28 cellular contexts compared by ENCODE assay signal in the genomic region with DNA sequence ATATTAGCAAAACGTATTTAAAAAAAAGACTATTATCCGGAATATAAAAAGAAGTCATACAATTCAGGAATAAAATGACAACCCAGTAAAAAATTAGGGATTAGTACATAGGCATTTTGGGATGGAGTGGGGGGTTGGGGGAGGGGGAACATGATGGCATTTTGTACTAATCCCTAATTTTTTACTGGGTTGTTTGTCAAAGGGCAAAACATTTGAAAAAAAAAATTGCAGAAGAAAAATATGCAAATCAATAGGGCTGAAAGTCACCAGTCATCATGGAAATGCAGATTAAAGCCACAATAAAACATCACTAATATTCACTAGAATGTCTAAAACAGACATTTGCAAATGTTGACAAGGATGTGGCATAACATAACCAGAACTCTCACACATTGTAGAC.
"Had no signal": no experiment of that assay in that cellular context is flagged by ENCODE, and none has a peak within 500 bp of the region (broad histone marks: within the 10 kb centered on the region; RNA-seq: fewer than 3 reads in every experiment).

No MANE protein-coding gene starts in this region.

- DNase-seq: colonic mucosa; cortex of kidney; dermis blood vessel endothelial cell; dorsolateral prefrontal cortex; effector CD4-positive, alpha-beta T cell; effector CD8-positive, alpha-beta T cell; effector memory CD4-positive, alpha-beta T cell; effector memory CD8-positive, alpha-beta T cell; endodermal cell; erythroblast; esophagus squamous epithelium; foreskin fibroblast; foreskin keratinocyte; foreskin melanocyte; gastrocnemius medialis; glutamatergic neuron; head of caudate nucleus; heart left ventricle; heart right ventricle had no signal

- H3K36me3 ChIP-seq: colonic mucosa, esophagus muscularis mucosa, esophagus squamous epithelium, gastrocnemius medialis, gastroesophageal sphincter, heart left ventricle, heart right ventricle had no signal

- H3K9me3 ChIP-seq: colonic mucosa, esophagus muscularis mucosa, esophagus squamous epithelium, gastrocnemius medialis, gastroesophageal sphincter had no signal

- H3K27me3 ChIP-seq: colonic mucosa, dorsolateral prefrontal cortex, esophagus muscularis mucosa, foreskin keratinocyte, heart left ventricle had no signal

- H3K4me1 ChIP-seq: colonic mucosa, esophagus muscularis mucosa, esophagus squamous epithelium, foreskin keratinocyte, gastrocnemius medialis, gastroesophageal sphincter, heart left ventricle, heart right ventricle had no signal

- ATAC-seq: effector memory CD8-positive, alpha-beta T cell; esophagus mucosa; foreskin keratinocyte; gastrocnemius medialis; gastroesophageal sphincter; heart left ventricle; heart right ventricle had no signal

- FAIRE-seq: colon, endometrium, endothelial cell of umbilical vein, frontal cortex had no signal

- H3K27ac ChIP-seq: colonic mucosa, coronary artery, dorsolateral prefrontal cortex, epithelial cell of prostate, esophagus muscularis mucosa, esophagus squamous epithelium, foreskin keratinocyte, gastrocnemius medialis, gastroesophageal sphincter, heart left ventricle, heart right ventricle had no signal

- H3K4me3 ChIP-seq: colonic mucosa, coronary artery, dorsolateral prefrontal cortex, esophagus muscularis mucosa, esophagus squamous epithelium, gastrocnemius medialis, gastroesophageal sphincter, heart left ventricle, heart right ventricle had no signal
